Comparison of ENCODE assay signal across 3 cellular contexts in genomic region chr21:40141621-40142020, GRCh38.
"Had no signal": no experiment of that assay in that cellular context is flagged by ENCODE, and none has a peak within 500 bp of the region (broad histone marks: within the 10 kb centered on the region; RNA-seq: fewer than 3 reads in every experiment).

No MANE protein-coding gene starts in this region.

- H3K4me3 ChIP-seq: GM12878 had no signal

- ATAC-seq: GM12878 had no signal

- DNase-seq: GDM1, GF-D8 had no signal
